2 cellular contexts compared by ENCODE assay signal in the genomic region with DNA sequence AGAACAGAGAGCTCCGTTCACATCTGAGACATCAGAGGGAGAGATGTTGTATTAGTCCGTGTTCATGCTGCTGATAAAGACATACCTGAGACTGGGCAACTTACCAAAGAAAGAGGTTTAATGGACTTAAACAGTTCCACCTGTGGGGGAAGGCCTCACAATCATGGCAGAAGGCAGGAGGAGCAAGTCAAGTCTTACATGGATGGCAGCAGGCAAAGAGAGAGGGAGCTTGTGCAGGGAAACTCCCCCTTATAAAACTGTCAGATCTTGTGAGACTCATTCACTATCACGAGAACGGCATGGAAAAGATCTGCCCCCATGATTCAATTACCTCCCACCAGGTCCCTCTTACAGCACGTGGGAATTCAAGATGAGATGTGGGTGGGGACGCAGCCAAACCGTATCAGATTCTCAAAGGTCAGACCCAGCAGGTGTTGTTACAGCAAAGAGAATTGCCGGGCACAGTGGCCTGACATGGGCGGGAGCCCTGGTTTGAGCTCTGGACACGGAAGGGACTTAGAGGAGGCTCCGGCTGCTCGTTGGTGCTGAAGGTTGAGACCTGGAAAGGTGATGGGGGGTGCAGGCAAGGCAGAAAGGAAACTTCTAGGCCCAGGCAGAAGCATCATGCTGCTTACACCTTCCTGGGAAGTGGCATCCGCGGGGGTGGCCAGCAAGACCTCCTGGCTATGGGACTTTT.
TF ChIP-seq lines count a peak whose summit lies in the region.

No MANE protein-coding gene starts in this region.

TF ChIP-seq in HEK293, 187 proteins besides CTCF, POLR2A, EP300 and RAD21:
- TF ChIP-seq, protein P1, sequence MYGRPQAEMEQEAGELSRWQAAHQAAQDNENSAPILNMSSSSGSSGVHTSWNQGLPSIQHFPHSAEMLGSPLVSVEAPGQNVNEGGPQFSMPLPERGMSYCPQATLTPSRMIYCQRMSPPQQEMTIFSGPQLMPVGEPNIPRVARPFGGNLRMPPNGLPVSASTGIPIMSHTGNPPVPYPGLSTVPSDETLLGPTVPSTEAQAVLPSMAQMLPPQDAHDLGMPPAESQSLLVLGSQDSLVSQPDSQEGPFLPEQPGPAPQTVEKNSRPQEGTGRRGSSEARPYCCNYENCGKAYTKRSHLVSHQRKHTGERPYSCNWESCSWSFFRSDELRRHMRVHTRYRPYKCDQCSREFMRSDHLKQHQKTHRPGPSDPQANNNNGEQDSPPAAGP (tag by site-specific recombination; IDR thresholded peaks at IDR 0.05): no peak
- peak; percentile 39; the same call in 1 of the 2 replicates for TF ChIP-seq EGR2 (tag by site-specific recombination; IDR thresholded peaks at IDR 0.05; ENCODE audit: low read depth)

TF ChIP-seq in WTC11, 78 proteins besides CTCF, POLR2A, EP300 and RAD21 (continued from another document):
- TF ChIP-seq, protein P2, sequence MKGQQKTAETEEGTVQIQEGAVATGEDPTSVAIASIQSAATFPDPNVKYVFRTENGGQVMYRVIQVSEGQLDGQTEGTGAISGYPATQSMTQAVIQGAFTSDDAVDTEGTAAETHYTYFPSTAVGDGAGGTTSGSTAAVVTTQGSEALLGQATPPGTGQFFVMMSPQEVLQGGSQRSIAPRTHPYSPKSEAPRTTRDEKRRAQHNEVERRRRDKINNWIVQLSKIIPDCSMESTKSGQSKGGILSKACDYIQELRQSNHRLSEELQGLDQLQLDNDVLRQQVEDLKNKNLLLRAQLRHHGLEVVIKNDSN (CRISPR knock-in tag; IDR thresholded peaks at IDR 0.05): no peak
- TF ChIP-seq, protein P3, sequence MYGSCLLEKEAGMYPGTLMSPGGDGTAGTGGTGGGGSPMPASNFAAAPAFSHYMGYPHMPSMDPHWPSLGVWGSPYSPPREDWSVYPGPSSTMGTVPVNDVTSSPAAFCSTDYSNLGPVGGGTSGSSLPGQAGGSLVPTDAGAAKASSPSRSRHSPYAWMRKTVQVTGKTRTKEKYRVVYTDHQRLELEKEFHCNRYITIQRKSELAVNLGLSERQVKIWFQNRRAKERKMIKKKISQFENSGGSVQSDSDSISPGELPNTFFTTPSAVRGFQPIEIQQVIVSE (CRISPR knock-in tag; IDR thresholded peaks at IDR 0.05; ENCODE audit: borderline replicate concordance): no peak
- TF ChIP-seq ZNF416 (CRISPR knock-in tag; IDR thresholded peaks at IDR 0.05): no peak
- no peak for TF ChIP-seq MXD4 (CRISPR knock-in tag; IDR thresholded peaks at IDR 0.05; ENCODE audit: borderline replicate concordance)
- TF ChIP-seq, protein P4, sequence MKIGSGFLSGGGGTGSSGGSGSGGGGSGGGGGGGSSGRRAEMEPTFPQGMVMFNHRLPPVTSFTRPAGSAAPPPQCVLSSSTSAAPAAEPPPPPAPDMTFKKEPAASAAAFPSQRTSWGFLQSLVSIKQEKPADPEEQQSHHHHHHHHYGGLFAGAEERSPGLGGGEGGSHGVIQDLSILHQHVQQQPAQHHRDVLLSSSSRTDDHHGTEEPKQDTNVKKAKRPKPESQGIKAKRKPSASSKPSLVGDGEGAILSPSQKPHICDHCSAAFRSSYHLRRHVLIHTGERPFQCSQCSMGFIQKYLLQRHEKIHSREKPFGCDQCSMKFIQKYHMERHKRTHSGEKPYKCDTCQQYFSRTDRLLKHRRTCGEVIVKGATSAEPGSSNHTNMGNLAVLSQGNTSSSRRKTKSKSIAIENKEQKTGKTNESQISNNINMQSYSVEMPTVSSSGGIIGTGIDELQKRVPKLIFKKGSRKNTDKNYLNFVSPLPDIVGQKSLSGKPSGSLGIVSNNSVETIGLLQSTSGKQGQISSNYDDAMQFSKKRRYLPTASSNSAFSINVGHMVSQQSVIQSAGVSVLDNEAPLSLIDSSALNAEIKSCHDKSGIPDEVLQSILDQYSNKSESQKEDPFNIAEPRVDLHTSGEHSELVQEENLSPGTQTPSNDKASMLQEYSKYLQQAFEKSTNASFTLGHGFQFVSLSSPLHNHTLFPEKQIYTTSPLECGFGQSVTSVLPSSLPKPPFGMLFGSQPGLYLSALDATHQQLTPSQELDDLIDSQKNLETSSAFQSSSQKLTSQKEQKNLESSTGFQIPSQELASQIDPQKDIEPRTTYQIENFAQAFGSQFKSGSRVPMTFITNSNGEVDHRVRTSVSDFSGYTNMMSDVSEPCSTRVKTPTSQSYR (CRISPR knock-in tag; IDR thresholded peaks at IDR 0.05): no peak
- TF ChIP-seq ATF1 (CRISPR knock-in tag; IDR thresholded peaks at IDR 0.05): no peak
- TF ChIP-seq, protein P5, sequence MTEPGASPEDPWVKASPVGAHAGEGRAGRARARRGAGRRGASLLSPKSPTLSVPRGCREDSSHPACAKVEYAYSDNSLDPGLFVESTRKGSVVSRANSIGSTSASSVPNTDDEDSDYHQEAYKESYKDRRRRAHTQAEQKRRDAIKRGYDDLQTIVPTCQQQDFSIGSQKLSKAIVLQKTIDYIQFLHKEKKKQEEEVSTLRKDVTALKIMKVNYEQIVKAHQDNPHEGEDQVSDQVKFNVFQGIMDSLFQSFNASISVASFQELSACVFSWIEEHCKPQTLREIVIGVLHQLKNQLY (CRISPR knock-in tag; IDR thresholded peaks at IDR 0.05): no peak
- no peak for TF ChIP-seq PRRX2 (CRISPR knock-in tag; IDR thresholded peaks at IDR 0.05)
- TF ChIP-seq CREB1 (CRISPR knock-in tag; IDR thresholded peaks at IDR 0.05): no peak
- TF ChIP-seq GRHL2 (CRISPR knock-in tag; IDR thresholded peaks at IDR 0.05; ENCODE audit: insufficient replicate concordance, severe bottlenecking): no peak
- TF ChIP-seq, protein P6, sequence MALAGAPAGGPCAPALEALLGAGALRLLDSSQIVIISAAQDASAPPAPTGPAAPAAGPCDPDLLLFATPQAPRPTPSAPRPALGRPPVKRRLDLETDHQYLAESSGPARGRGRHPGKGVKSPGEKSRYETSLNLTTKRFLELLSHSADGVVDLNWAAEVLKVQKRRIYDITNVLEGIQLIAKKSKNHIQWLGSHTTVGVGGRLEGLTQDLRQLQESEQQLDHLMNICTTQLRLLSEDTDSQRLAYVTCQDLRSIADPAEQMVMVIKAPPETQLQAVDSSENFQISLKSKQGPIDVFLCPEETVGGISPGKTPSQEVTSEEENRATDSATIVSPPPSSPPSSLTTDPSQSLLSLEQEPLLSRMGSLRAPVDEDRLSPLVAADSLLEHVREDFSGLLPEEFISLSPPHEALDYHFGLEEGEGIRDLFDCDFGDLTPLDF (CRISPR knock-in tag; IDR thresholded peaks at IDR 0.05): no peak
